In the genomic region with DNA sequence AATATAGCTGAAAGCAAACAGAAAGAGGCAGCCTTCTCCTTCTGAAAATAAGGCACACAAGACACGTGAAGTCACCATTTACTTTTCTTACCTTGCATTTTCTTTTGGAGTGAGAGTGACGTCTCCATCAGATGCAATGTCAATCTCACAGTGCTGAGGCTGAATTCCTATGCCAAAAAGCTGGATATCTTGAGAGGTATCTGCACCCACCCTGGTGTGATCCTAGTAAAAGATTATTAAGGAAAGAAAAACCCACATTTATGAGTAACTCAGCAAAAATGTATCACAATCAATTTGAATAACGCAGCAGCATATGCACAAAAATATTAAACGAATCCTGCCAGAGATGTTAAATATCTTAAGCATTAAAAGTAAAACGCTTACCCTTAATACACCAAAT, we compare ENCODE assay signal across 8 cellular contexts.
"Had no signal": no experiment of that assay in that cellular context is flagged by ENCODE, and none has a peak within 500 bp of the region (broad histone marks: within the 10 kb centered on the region; RNA-seq: fewer than 3 reads in every experiment).

No MANE protein-coding gene starts in this region.

- H3K9me3 Mint-ChIP-seq: GM23338, H9 had no signal

- H3K4me3 ChIP-seq: GM23338 had no signal

- H3K4me1 Mint-ChIP-seq: GM23338, H9 had no signal

- H3K4me2 ChIP-seq: GM23338 had no signal

- ATAC-seq: GM23338 had no signal

- H2AFZ ChIP-seq: GM23338 had no signal

- H3K27ac Mint-ChIP-seq: GM23338, H9 had no signal

- H3K4me3 Mint-ChIP-seq: GM23338, H9 had no signal

- DNase-seq: H9, HCEC 1CT, IMR-90, KBM-7 had no signal

- FAIRE-seq: H1, H54, HTR-8/SVneo had no signal
